Comparison of ENCODE assay signal across 28 cellular contexts in genomic region chr19:58492265-58492664, GRCh38.
"Had no signal": no experiment of that assay in that cellular context is flagged by ENCODE, and none has a peak within 500 bp of the region (broad histone marks: within the 10 kb centered on the region; RNA-seq: fewer than 3 reads in every experiment).

No MANE protein-coding gene starts in this region.

- ATAC-seq: activated T-cell treated with anti-CD3 and anti-CD28 coated beads, Interleukin-2, amount 50 U/mL, for 72 hours; foreskin keratinocyte; left colon; naive thymus-derived CD8-positive, alpha-beta T cell had no signal

- H3K9ac ChIP-seq: neural progenitor cell had no signal

- H3K79me2 ChIP-seq: hepatocyte had no signal

- DNase-seq: activated CD4-positive, alpha-beta T cell treated with anti-CD3 and anti-CD28 coated beads for 4 hours; activated CD4-positive, alpha-beta T cell treated with anti-CD3 and anti-CD28 coated beads, Interleukin-2, amount 50 U/mL, for 4 hours; activated naive CD4-positive, alpha-beta T cell treated with anti-CD3 and anti-CD28 coated beads for 36 hours; activated naive CD8-positive, alpha-beta T cell treated with anti-CD3 and anti-CD28 coated beads for 36 hours; activated T-cell treated with anti-CD3 and anti-CD28 coated beads for 4 hours; activated T-cell treated with anti-CD3 and anti-CD28 coated beads, Interleukin-2, amount 50 U/mL, for 72 hours; brain microvascular endothelial cell; effector CD4-positive, alpha-beta T cell; foreskin keratinocyte; left colon; mammary epithelial cell; naive thymus-derived CD8-positive, alpha-beta T cell; occipital lobe; stimulated activated CD4-positive, alpha-beta T cell treated with anti-CD3 and anti-CD28 coated beads, Interleukin-15, amount 100 ng/mL, for 24 hours; stimulated activated CD4-positive, alpha-beta T cell treated with anti-CD3 and anti-CD28 coated beads, Interleukin-2, amount 100 ng/mL, for 24 hours; stimulated activated naive CD4-positive, alpha-beta T cell; T-helper 9 cell; uterus had no signal

- H3K27me3 ChIP-seq: brain microvascular endothelial cell, esophagus muscularis mucosa, foreskin keratinocyte, hepatocyte, neural progenitor cell, uterus had no signal

- H3K27ac ChIP-seq: brain microvascular endothelial cell, esophagus muscularis mucosa, foreskin keratinocyte, hepatocyte, neural progenitor cell, SK-N-MC, thoracic aorta, uterus, VCaP had no signal

- H3K9me3 ChIP-seq: esophagus muscularis mucosa, thoracic aorta, uterus had no signal

- H3K4me3 ChIP-seq: esophagus muscularis mucosa, hepatocyte, neural progenitor cell, SK-N-MC, smooth muscle cell, thoracic aorta, uterus had no signal

- H3K4me2 ChIP-seq: hepatocyte, neural progenitor cell, smooth muscle cell had no signal

- FAIRE-seq: astrocyte, keratinocyte, TTC549 had no signal

- H3K36me3 ChIP-seq: brain microvascular endothelial cell, esophagus muscularis mucosa, neural progenitor cell, thoracic aorta, uterus had no signal

- H2AFZ ChIP-seq: hepatocyte, neural progenitor cell had no signal

- H3K4me1 ChIP-seq: esophagus muscularis mucosa, foreskin keratinocyte, neural progenitor cell, uterus had no signal
